8 cellular contexts compared by ENCODE assay signal in genomic region chr7:130141858-130142653, GRCh38.
DNase-seq lines count a peak whose midpoint lies in the region; ATAC-seq and TF ChIP-seq lines count a peak whose summit lies in the region.

No MANE protein-coding gene starts in this region.

- H3K4me1 ChIP-seq in iPS DF 6.9 (ENCODE audit: control insufficient read depth, insufficient read depth, low read length) (0 out of 2 replicates have a peak, but pooled peaks cover 2% of the 10 kb centered on the region), gastrocnemius medialis (no peaks in the 10 kb centered on the region)

- no peaks in the 10 kb centered on the region for H3K9me3 Mint-ChIP-seq in activated naive CD8-positive, alpha-beta T cell treated with anti-CD3 and anti-CD28 coated beads, Interleukin-2, amount 10 ng/mL, durations not matched to agents 7 days and 5 days

- H3K4me1 Mint-ChIP-seq in activated naive CD8-positive, alpha-beta T cell treated with anti-CD3 and anti-CD28 coated beads, Interleukin-2, amount 10 ng/mL, durations not matched to agents 7 days and 5 days: no peaks in the 10 kb centered on the region

- ATAC-seq in GM18907 (IDR thresholded peaks at IDR 0.05; ENCODE audit: unreplicated experiment) (peak; percentile 16), gastrocnemius medialis (peak in 1 of 2 donors; percentile 19)
- no peak for ATAC-seq in activated naive CD8-positive, alpha-beta T cell treated with anti-CD3 and anti-CD28 coated beads, Interleukin-2, amount 10 ng/mL, durations not matched to agents 7 days and 5 days (ENCODE audit: low read depth)

- H3K9me3 ChIP-seq in iPS DF 6.9 (ENCODE audit: control insufficient read depth, insufficient read depth, low read length) (no peaks in the 10 kb centered on the region), gastrocnemius medialis (no peaks in the 10 kb centered on the region)

- POLR2A ChIA-PET in activated naive CD8-positive, alpha-beta T cell treated with anti-CD3 and anti-CD28 coated beads, Interleukin-2, amount 10 ng/mL, durations not matched to agents 7 days and 5 days (lab: Charles Lee): interaction anchor here (1.5 kb wide), 1 partner anchor 63 kb away, joined by 3 read pairs; the partner anchor contains the start of gene TMEM209

- TF ChIP-seq CTCF in gastrocnemius medialis (IDR thresholded peaks at IDR 0.05 in 4 of 5, conservative IDR thresholded peaks at IDR 0.05 in 1 of 5): no peak

- in situ Hi-C loops in gastrocnemius medialis (cut with MboI; ENCODE audit: low sequenced_read_pairs in 4 of 4): no loop called here

- no peak overlapping the region for H3K27ac Mint-ChIP-seq in activated naive CD8-positive, alpha-beta T cell treated with anti-CD3 and anti-CD28 coated beads, Interleukin-2, amount 10 ng/mL, durations not matched to agents 7 days and 5 days

- no peaks in the 10 kb centered on the region for H3K36me3 ChIP-seq in iPS DF 6.9 (ENCODE audit: control insufficient read depth, insufficient read depth, low read length)
- no peaks in the 10 kb centered on the region for H3K36me3 ChIP-seq in gastrocnemius medialis

- DNase-seq in activated naive CD8-positive, alpha-beta T cell treated with anti-CD3 and anti-CD28 coated beads, Interleukin-2, amount 10 ng/mL, durations not matched to agents 7 days and 5 days: no peak
- DNase-seq in iPS DF 6.9 (ENCODE audit: low read depth, low spot score) (no peak), gastrocnemius medialis (no peak), EL (no peak), NCI-H1048 (lab: John Stamatoyannopoulos, UW) (no peak), GM03348 (ENCODE audit: low spot score) (no peak), NCI-H345 treated with DMSO at 0.1 percent for 48 hours (lab: John Stamatoyannopoulos, UW; ENCODE audit: unreplicated experiment) (no peak)

- H3K27me3 ChIP-seq in iPS DF 6.9 (ENCODE audit: control insufficient read depth, insufficient read depth, low read length) (no peaks in the 10 kb centered on the region; the same call in 1 of the 2 replicates), gastrocnemius medialis (no peaks in the 10 kb centered on the region)

- H3K4me3 ChIP-seq in iPS DF 6.9 (ENCODE audit: low read length) (peak overlapping the region; percentile 4; the same call in 1 of the 2 replicates), gastrocnemius medialis (peak overlapping the region in 3 of 4 donors; percentile 41 to 51 (median 49))

- H3K4me3 Mint-ChIP-seq in activated naive CD8-positive, alpha-beta T cell treated with anti-CD3 and anti-CD28 coated beads, Interleukin-2, amount 10 ng/mL, durations not matched to agents 7 days and 5 days: peak overlapping the region; percentile 63

- intact Hi-C loops in gastrocnemius medialis (cut with DNase I; ENCODE audit: low total_unique reads): no loop called here

- H3K27ac ChIP-seq in iPS DF 6.9 (ENCODE audit: low read length): no peak overlapping the region
- H3K27ac ChIP-seq in gastrocnemius medialis: peak overlapping the region in 3 of 4 donors; percentile 23 to 52 (median 50)

- H3K27me3 Mint-ChIP-seq in activated naive CD8-positive, alpha-beta T cell treated with anti-CD3 and anti-CD28 coated beads, Interleukin-2, amount 10 ng/mL, durations not matched to agents 7 days and 5 days: peaks cover 14% of the 10 kb centered on the region

- no peak for TF ChIP-seq POLR2A in gastrocnemius medialis (IDR thresholded peaks at IDR 0.05)

- no CpG with 5 or more reads among the region's 18 CpGs for WGBS in iPS DF 6.9 (ENCODE audit: insufficient coverage, insufficient read length)

- peaks cover 14% of the 10 kb centered on the region for H3K36me3 Mint-ChIP-seq in activated naive CD8-positive, alpha-beta T cell treated with anti-CD3 and anti-CD28 coated beads, Interleukin-2, amount 10 ng/mL, durations not matched to agents 7 days and 5 days
